In genomic region chr7:154748387-154748786, GRCh38 we compare ENCODE assay signal across 14 cellular contexts.
DNase-seq lines count a peak whose midpoint lies in the region; ATAC-seq lines count a peak whose summit lies in the region.
"Had no signal": no experiment of that assay in that cellular context is flagged by ENCODE, and none has a peak within 500 bp of the region (broad histone marks: within the 10 kb centered on the region; RNA-seq: fewer than 3 reads in every experiment).

No MANE protein-coding gene starts in this region.

- H3K4me1 Mint-ChIP-seq in stimulated activated naive CD8-positive, alpha-beta T cell treated with anti-CD3 and anti-CD28 coated beads, Interleukin-15, amount 100 ng/mL, for 72 hours = no peaks in the 10 kb centered on the region
- H3K4me1 Mint-ChIP-seq: B cell; CD4-positive, CD25-positive, alpha-beta regulatory T cell; CD8-positive, alpha-beta memory T cell had no signal

- H3K9me3 Mint-ChIP-seq in stimulated activated naive CD8-positive, alpha-beta T cell treated with anti-CD3 and anti-CD28 coated beads, Interleukin-15, amount 100 ng/mL, for 72 hours = peaks cover 0 to 5% of the 10 kb centered on the region in 2 donors

- no peak overlapping the region for H3K4me3 Mint-ChIP-seq in stimulated activated naive CD8-positive, alpha-beta T cell treated with anti-CD3 and anti-CD28 coated beads, Interleukin-15, amount 100 ng/mL, for 72 hours
- H3K4me3 Mint-ChIP-seq: B cell; CD4-positive, CD25-positive, alpha-beta regulatory T cell; CD8-positive, alpha-beta memory T cell had no signal

- peaks cover 8% of the 10 kb centered on the region for H3K27me3 Mint-ChIP-seq in stimulated activated naive CD8-positive, alpha-beta T cell treated with anti-CD3 and anti-CD28 coated beads, Interleukin-15, amount 100 ng/mL, for 72 hours
- H3K27me3 Mint-ChIP-seq: B cell had no signal

- ATAC-seq in stimulated activated naive CD8-positive, alpha-beta T cell treated with anti-CD3 and anti-CD28 coated beads, Interleukin-15, amount 100 ng/mL, for 72 hours = peak; percentile 15
- ATAC-seq in stimulated activated naive CD8-positive, alpha-beta T cell treated with anti-CD3 and anti-CD28 coated beads, Interleukin-15, Interleukin-2, amounts not matched to agents 100 U/mL and 50 U/mL, for 24 hours = no peak

- no peak overlapping the region for H3K27ac Mint-ChIP-seq in stimulated activated naive CD8-positive, alpha-beta T cell treated with anti-CD3 and anti-CD28 coated beads, Interleukin-15, amount 100 ng/mL, for 72 hours
- H3K27ac Mint-ChIP-seq: B cell; CD4-positive, CD25-positive, alpha-beta regulatory T cell; CD8-positive, alpha-beta memory T cell had no signal

- no peak for DNase-seq in stimulated activated naive CD8-positive, alpha-beta T cell treated with anti-CD3 and anti-CD28 coated beads, Interleukin-15, amount 100 ng/mL, for 72 hours
- DNase-seq in stimulated activated naive CD8-positive, alpha-beta T cell treated with anti-CD3 and anti-CD28 coated beads, Interleukin-15, Interleukin-2, amounts not matched to agents 100 U/mL and 50 U/mL, for 24 hours = no peak
- DNase-seq in SK-N-DZ (ENCODE audit: low spot score) (peak; percentile 25), left kidney (ENCODE audit: low read depth, low spot score) (peak; percentile 29), AML-193 (lab: John Stamatoyannopoulos, UW) (no peak), NCI-H524 treated with DMSO at 0.1 percent for 48 hours (lab: John Stamatoyannopoulos, UW) (no peak)
- no peak for DNase-seq in activated naive CD4-positive, alpha-beta T cell (lab: John Stamatoyannopoulos, UW)
- DNase-seq: 8988T; C1 segment of cervical spinal cord; Caco-2; CD4-positive, CD25-positive, alpha-beta regulatory T cell; CD8-positive, alpha-beta memory T cell; GM23248 had no signal

Comparison
In these comparisons a context has a peak if more than half of its experiments do, and no peak if none do; other contexts are left out.
1. DNase-seq: peak in SK-N-DZ (single experiment) and left kidney (single experiment); none in stimulated activated naive CD8-positive, alpha-beta T cell treated with anti-CD3 and anti-CD28 coated beads, Interleukin-15, amount 100 ng/mL, for 72 hours (0 of 2), stimulated activated naive CD8-positive, alpha-beta T cell treated with anti-CD3 and anti-CD28 coated beads, Interleukin-15, Interleukin-2, amounts not matched to agents 100 U/mL and 50 U/mL, for 24 hours (single experiment), AML-193 (0 of 2), activated naive CD4-positive, alpha-beta T cell (0 of 4) and NCI-H524 treated with DMSO at 0.1 percent for 48 hours (single experiment).